16 cellular contexts compared by ENCODE assay signal in genomic region chr2:46856336-46856735, GRCh38. TPM values are rescaled to one million over a fixed set of nuclear protein-coding genes. Genes with fewer than 3 reads are reported as not detected.
DNase-seq lines count a peak whose midpoint lies in the region; ATAC-seq and TF ChIP-seq lines count a peak whose summit lies in the region.
"Had no signal": no experiment of that assay in that cellular context is flagged by ENCODE, and none has a peak within 500 bp of the region (broad histone marks: within the 10 kb centered on the region; RNA-seq: fewer than 3 reads in every experiment).

No MANE protein-coding gene starts in this region.

- H3K36me3 Mint-ChIP-seq in activated naive CD4-positive, alpha-beta T cell treated with anti-CD3 and anti-CD28 coated beads for 36 hours (ENCODE audit: low read depth) = no peaks in the 10 kb centered on the region
- H3K36me3 Mint-ChIP-seq in natural killer cell treated with Interleukin-12 subunit alpha and Interleukin-12 subunit beta and Interleukin-15 and Interleukin-18, amount 100 ng/mL, for 72 hours = no peaks in the 10 kb centered on the region
- H3K36me3 Mint-ChIP-seq: activated CD4-positive, alpha-beta memory T cell treated with anti-CD3 and anti-CD28 coated beads for 36 hours; CD8-positive, alpha-beta T cell; memory B cell had no signal

- H3K27ac ChIP-seq in RWPE2 (ENCODE audit: poor library complexity, severe bottlenecking) = peak overlapping the region; percentile 100
- peak overlapping the region; percentile 87 to 95 (median 90) for H3K27ac ChIP-seq in esophagus muscularis mucosa (replicated peaks in 1 of 4)
- peak overlapping the region; percentile 23 to 71 for H3K27ac ChIP-seq in ovary
- peak overlapping the region; percentile 61 to 76 for H3K27ac ChIP-seq in tibial artery

- no peak for ATAC-seq in RWPE2 (ENCODE audit: low read depth)
- ATAC-seq in natural killer cell treated with Interleukin-12 subunit alpha and Interleukin-12 subunit beta and Interleukin-15 and Interleukin-18, amount 100 ng/mL, for 72 hours = no peak
- ATAC-seq: CD8-positive, alpha-beta T cell had no signal

- H3K9me3 ChIP-seq in RWPE2 (ENCODE audit: severe bottlenecking) (no peaks in the 10 kb centered on the region), esophagus muscularis mucosa (no peaks in the 10 kb centered on the region), ovary (no peaks in the 10 kb centered on the region), tibial artery (no peaks in the 10 kb centered on the region)

- WGBS in esophagus muscularis mucosa = 93% methylated on average over 3 of the region's 3 CpGs
- 93 to 98% (median 95%) methylated on average over 3 of the region's 3 CpGs for WGBS in ovary, 3 donors

- no peaks in the 10 kb centered on the region for H3K27me3 ChIP-seq in RWPE2 (ENCODE audit: insufficient read depth, poor library complexity, severe bottlenecking)
- no peaks in the 10 kb centered on the region for H3K27me3 ChIP-seq in esophagus muscularis mucosa
- no peaks in the 10 kb centered on the region for H3K27me3 ChIP-seq in ovary
- H3K27me3 ChIP-seq in tibial artery = no peaks in the 10 kb centered on the region

- H3K27me3 Mint-ChIP-seq in activated naive CD4-positive, alpha-beta T cell treated with anti-CD3 and anti-CD28 coated beads for 36 hours (ENCODE audit: low read depth) = no peaks in the 10 kb centered on the region
- no peaks in the 10 kb centered on the region for H3K27me3 Mint-ChIP-seq in natural killer cell treated with Interleukin-12 subunit alpha and Interleukin-12 subunit beta and Interleukin-15 and Interleukin-18, amount 100 ng/mL, for 72 hours
- H3K27me3 Mint-ChIP-seq: activated CD4-positive, alpha-beta memory T cell treated with anti-CD3 and anti-CD28 coated beads for 36 hours had no signal

- CTCF ChIA-PET in activated naive CD4-positive, alpha-beta T cell treated with anti-CD3 and anti-CD28 coated beads for 36 hours (lab: Charles Lee) = no interaction called here

- H3K4me3 Mint-ChIP-seq in activated naive CD4-positive, alpha-beta T cell treated with anti-CD3 and anti-CD28 coated beads for 36 hours = no peak overlapping the region
- H3K4me3 Mint-ChIP-seq in natural killer cell treated with Interleukin-12 subunit alpha and Interleukin-12 subunit beta and Interleukin-15 and Interleukin-18, amount 100 ng/mL, for 72 hours = no peak overlapping the region
- H3K4me3 Mint-ChIP-seq: activated CD4-positive, alpha-beta memory T cell treated with anti-CD3 and anti-CD28 coated beads for 36 hours; CD8-positive, alpha-beta T cell; memory B cell had no signal

- no peak overlapping the region for H3K27ac Mint-ChIP-seq in activated naive CD4-positive, alpha-beta T cell treated with anti-CD3 and anti-CD28 coated beads for 36 hours
- no peak overlapping the region for H3K27ac Mint-ChIP-seq in natural killer cell treated with Interleukin-12 subunit alpha and Interleukin-12 subunit beta and Interleukin-15 and Interleukin-18, amount 100 ng/mL, for 72 hours
- H3K27ac Mint-ChIP-seq: activated CD4-positive, alpha-beta memory T cell treated with anti-CD3 and anti-CD28 coated beads for 36 hours; CD8-positive, alpha-beta T cell; memory B cell had no signal

- DNase-seq in RWPE2 (ENCODE audit: low spot score) (peak; percentile 36), esophagus muscularis mucosa (ENCODE audit: extremely low spot score) (no peak), ovary (no peak), tibial artery (no peak), middle frontal gyrus (ENCODE audit: extremely low spot score, low spot score) (no peak)
- DNase-seq in activated naive CD4-positive, alpha-beta T cell treated with anti-CD3 and anti-CD28 coated beads for 36 hours = no peak
- DNase-seq in natural killer cell treated with Interleukin-12 subunit alpha and Interleukin-12 subunit beta and Interleukin-15 and Interleukin-18, amount 100 ng/mL, for 72 hours (ENCODE audit: low spot score) = no peak
- DNase-seq: activated CD4-positive, alpha-beta memory T cell treated with anti-CD3 and anti-CD28 coated beads for 36 hours; CD8-positive, alpha-beta T cell; EL; MM.1S; NCI-H2029; NCI-H524; stimulated activated CD4-positive, alpha-beta T cell treated with anti-CD3 and anti-CD28 coated beads, Interleukin-2, amount 100 ng/mL, for 24 hours had no signal

- TF ChIP-seq POLR2A in esophagus muscularis mucosa (IDR thresholded peaks at IDR 0.05; ENCODE audit: low read depth) = no peak
- TF ChIP-seq POLR2A in ovary (IDR thresholded peaks at IDR 0.05) = no peak

- intact Hi-C loops in esophagus muscularis mucosa (cut with DNase I) = no loop called here
- intact Hi-C loops in ovary (cut with DNase I) = no loop called here
- intact Hi-C loops in tibial artery (cut with DNase I; ENCODE audit: low total_unique reads) = loop anchor here (5.0 kb wide), 1 partner anchor 44 kb away; no protein-coding TSS in a partner anchor
- intact Hi-C loops in activated naive CD4-positive, alpha-beta T cell treated with anti-CD3 and anti-CD28 coated beads for 36 hours (cut with micrococcal nuclease) = no loop called here

- no peak overlapping the region for H3K4me3 ChIP-seq in RWPE2 (ENCODE audit: severe bottlenecking)
- no peak overlapping the region for H3K4me3 ChIP-seq in esophagus muscularis mucosa
- no peak overlapping the region for H3K4me3 ChIP-seq in ovary
- no peak overlapping the region for H3K4me3 ChIP-seq in tibial artery
- H3K4me3 ChIP-seq: coronary artery had no signal

- no peaks in the 10 kb centered on the region for H3K4me1 Mint-ChIP-seq in activated naive CD4-positive, alpha-beta T cell treated with anti-CD3 and anti-CD28 coated beads for 36 hours (ENCODE audit: low read depth)
- peaks cover 0 to 3% of the 10 kb centered on the region in 2 donors for H3K4me1 Mint-ChIP-seq in natural killer cell treated with Interleukin-12 subunit alpha and Interleukin-12 subunit beta and Interleukin-15 and Interleukin-18, amount 100 ng/mL, for 72 hours (ENCODE audit: low read depth in 2 of 2)
- H3K4me1 Mint-ChIP-seq: memory B cell had no signal

- H3K9me3 Mint-ChIP-seq in activated naive CD4-positive, alpha-beta T cell treated with anti-CD3 and anti-CD28 coated beads for 36 hours = no peaks in the 10 kb centered on the region
- no peaks in the 10 kb centered on the region for H3K9me3 Mint-ChIP-seq in natural killer cell treated with Interleukin-12 subunit alpha and Interleukin-12 subunit beta and Interleukin-15 and Interleukin-18, amount 100 ng/mL, for 72 hours
- H3K9me3 Mint-ChIP-seq: activated CD4-positive, alpha-beta memory T cell treated with anti-CD3 and anti-CD28 coated beads for 36 hours; CD8-positive, alpha-beta T cell; memory B cell had no signal

- TF ChIP-seq EP300 in esophagus muscularis mucosa (IDR thresholded peaks at IDR 0.05) (no peak), ovary (IDR thresholded peaks at IDR 0.05) (no peak)

- peaks cover 46% of the 10 kb centered on the region for H3K4me1 ChIP-seq in RWPE2 (ENCODE audit: insufficient read depth, poor library complexity, severe bottlenecking)
- peaks cover 25 to 72% (median 67%) of the 10 kb centered on the region in 4 donors for H3K4me1 ChIP-seq in esophagus muscularis mucosa
- H3K4me1 ChIP-seq in ovary (ENCODE audit: insufficient read depth) = peaks cover 12% of the 10 kb centered on the region
- peaks cover 0 to 60% (median 38%) of the 10 kb centered on the region in 4 donors for H3K4me1 ChIP-seq in tibial artery

- TF ChIP-seq CTCF in RWPE2 (IDR thresholded peaks at IDR 0.05; ENCODE audit: poor library complexity, severe bottlenecking) (no peak), esophagus muscularis mucosa (IDR thresholded peaks at IDR 0.05) (no peak), ovary (IDR thresholded peaks at IDR 0.05) (no peak), tibial artery (IDR thresholded peaks at IDR 0.05) (no peak)

- H3K36me3 ChIP-seq in RWPE2 (ENCODE audit: low read depth) (no peaks in the 10 kb centered on the region), esophagus muscularis mucosa (no peaks in the 10 kb centered on the region), ovary (no peaks in the 10 kb centered on the region), tibial artery (no peaks in the 10 kb centered on the region)

RNA-seq across cellular contexts. Expression of gene MCFD2, which starts 59.3 kb away (rescaled TPM):
- 10 to 100 TPM; 61.9 to 89.5 (median 74.2) TPM for total RNA-seq in esophagus muscularis mucosa
- total RNA-seq in ovary = 100 to 1,000 TPM in 6 of 7 donors, 10 to 100 TPM in 1; 62.8 to 176 (median 134) TPM
- polyA plus RNA-seq in ovary = 100 to 1,000 TPM in 1 of 2 donors, 10 to 100 TPM in 1; 65.8 to 145 TPM
- 10 to 100 TPM; 30.1 to 30.2 TPM for total RNA-seq in activated naive CD4-positive, alpha-beta T cell treated with anti-CD3 and anti-CD28 coated beads for 36 hours
- total RNA-seq in natural killer cell treated with Interleukin-12 subunit alpha and Interleukin-12 subunit beta and Interleukin-15 and Interleukin-18, amount 100 ng/mL, for 72 hours = 10 to 100 TPM; 38.4 to 45.1 TPM

Comparison
In these comparisons a context has a peak if more than half of its experiments do, and no peak if none do; other contexts are left out.
1. H3K27ac ChIP-seq: peak in every context shown above with its lines; median percentile 100 in RWPE2; 90 in esophagus muscularis mucosa; 68 in tibial artery; 47 in ovary.